21 cellular contexts compared by ENCODE assay signal in the genomic region with DNA sequence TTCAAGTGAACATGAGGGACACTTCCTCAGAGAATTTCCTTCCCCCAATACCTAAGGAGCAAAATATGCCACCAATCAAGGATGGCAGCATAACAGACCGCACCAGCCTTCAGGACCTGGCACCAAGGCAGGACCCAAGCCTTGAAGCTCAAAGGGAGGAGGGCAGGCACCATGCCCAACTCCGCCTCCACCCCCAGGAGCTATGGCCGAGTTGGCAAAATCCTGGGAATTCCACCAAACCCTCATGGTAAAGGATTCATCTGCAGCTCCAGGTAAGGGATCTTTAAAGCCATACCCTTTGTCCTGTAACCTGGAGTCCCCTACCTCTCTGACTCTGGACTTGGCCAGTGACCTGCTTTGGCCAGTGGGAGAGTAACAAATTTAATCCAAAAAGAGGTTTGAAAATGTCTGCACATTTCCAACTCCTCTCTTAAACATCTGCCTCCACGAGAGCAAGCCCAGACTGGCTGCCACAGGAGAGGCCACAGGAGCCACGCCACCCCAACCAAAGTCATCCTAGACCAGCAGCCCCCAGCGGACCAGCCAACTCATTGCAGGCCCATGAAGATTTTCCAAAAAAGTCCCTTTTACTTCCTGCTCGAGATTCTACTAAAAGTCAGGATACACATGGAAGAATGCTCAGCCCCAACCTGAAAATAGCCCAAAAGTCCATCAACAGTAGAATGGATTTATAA.
"Had no signal": no experiment of that assay in that cellular context is flagged by ENCODE, and none has a peak within 500 bp of the region (broad histone marks: within the 10 kb centered on the region; RNA-seq: fewer than 3 reads in every experiment).

No MANE protein-coding gene starts in this region.

- DNase-seq: activated CD4-positive, alpha-beta T cell treated with anti-CD3 and anti-CD28 coated beads, Interleukin-2, amount 10 ng/mL, durations not matched to agents 7 days and 5 days; activated CD4-positive, CD25-positive, alpha-beta regulatory T cell treated with anti-CD3 and anti-CD28 coated beads, Interleukin-2, amount 50 U/mL, for 72 hours; activated naive CD4-positive, alpha-beta T cell treated with anti-CD3 and anti-CD28 coated beads, Interleukin-2, amount 50 U/mL, for 16 hours; activated naive CD8-positive, alpha-beta T cell treated with anti-CD3 and anti-CD28 coated beads, Interleukin-2, amount 50 U/mL, for 24 hours; activated T-cell treated with anti-CD3 and anti-CD28 coated beads, Interleukin-2, amount 50 U/mL, for 1 hour; dermis blood vessel endothelial cell; effector memory CD4-positive, alpha-beta T cell; foreskin melanocyte; kidney glomerular epithelial cell; left ventricle myocardium inferior; mammary epithelial cell; natural killer cell; stimulated activated CD4-positive, alpha-beta T cell treated with anti-CD3 and anti-CD28 coated beads, Interleukin-4, amount 100 ng/mL, for 24 hours; stimulated activated naive CD4-positive, alpha-beta T cell treated with Interleukin-2 at 50 U/mL for 16 hours; uterus; WERI-Rb-1 had no signal

- H3K9me3 ChIP-seq: left ventricle myocardium inferior, pancreas, psoas muscle, right atrium auricular region, uterus had no signal

- ATAC-seq: activated naive CD8-positive, alpha-beta T cell treated with anti-CD3 and anti-CD28 coated beads, Interleukin-2, amount 50 U/mL, for 24 hours; esophagus mucosa; natural killer cell; psoas muscle had no signal

- H3K27me3 ChIP-seq: cardiac muscle cell, pancreas, right atrium auricular region, uterus had no signal

- H3K4me1 ChIP-seq: left ventricle myocardium inferior, pancreas, psoas muscle, right atrium auricular region, uterus had no signal

- H3K36me3 ChIP-seq: uterus had no signal

- H3K27ac ChIP-seq: cardiac muscle cell, left ventricle myocardium inferior, pancreas, psoas muscle, right atrium auricular region, uterus, WERI-Rb-1 had no signal

- H3K4me3 ChIP-seq: cardiac muscle cell, left ventricle myocardium inferior, pancreas, psoas muscle, right atrium auricular region, uterus had no signal
